ENCODE assay signal across 10 cellular contexts in the genomic region with DNA sequence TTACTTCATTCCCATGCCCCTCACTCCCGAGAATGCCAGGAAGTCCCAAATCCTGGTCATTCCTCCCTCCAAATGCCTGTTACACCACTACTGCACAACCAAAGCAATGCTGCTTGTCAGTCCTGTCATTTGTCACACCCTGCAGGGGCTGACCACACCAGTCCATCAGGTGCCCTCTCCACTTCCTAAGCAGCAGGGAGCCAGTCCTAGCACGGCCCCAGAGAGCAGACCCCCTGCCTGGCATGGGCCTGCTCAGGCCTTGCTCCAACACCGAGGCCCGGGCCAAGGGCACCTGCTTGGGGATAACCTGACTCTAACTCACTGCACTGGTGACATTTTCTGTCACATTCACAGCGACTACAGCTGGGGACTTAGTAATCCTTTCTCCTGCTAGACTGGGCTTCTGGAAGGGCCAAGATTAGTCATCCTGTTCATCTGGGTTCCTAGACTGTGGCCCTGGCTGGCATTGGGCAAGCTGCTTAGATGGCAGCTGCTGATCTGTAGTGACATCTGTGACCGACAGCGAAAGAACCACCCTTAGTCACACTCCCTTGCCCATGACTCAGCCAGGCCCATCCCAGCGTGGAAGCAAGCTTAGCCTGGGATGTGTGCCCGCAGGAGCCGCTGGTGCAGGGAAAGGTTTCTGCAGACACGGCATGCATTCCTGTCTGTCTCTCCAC. TPM values are rescaled to one million over a fixed set of nuclear protein-coding genes. Genes with fewer than 3 reads are reported as not detected.
A peak's percentile ranks its signal among the peaks of the same experiment; 100 is the strongest.
DNase-seq lines count a peak whose midpoint lies in the region; ATAC-seq, FAIRE-seq and TF ChIP-seq lines count a peak whose summit lies in the region.
"Had no signal": no experiment of that assay in that cellular context is flagged by ENCODE, and none has a peak within 500 bp of the region (broad histone marks: within the 10 kb centered on the region; RNA-seq: fewer than 3 reads in every experiment).

No MANE protein-coding gene starts in this region.

- peak overlapping the region in 2 of 7 donors; percentile 6 to 11 for H3K4me3 Mint-ChIP-seq in CD8-positive, alpha-beta memory T cell
- H3K4me3 Mint-ChIP-seq: activated T-cell treated with anti-CD3 and anti-CD28 coated beads, Interleukin-2, amount 50 U/mL, for 4 hours had no signal

- H3K27ac Mint-ChIP-seq in CD8-positive, alpha-beta memory T cell: peak overlapping the region in 4 of 8 donors; percentile 37 to 77 (median 64)

- DNase-seq in GM12891 (ENCODE audit: insufficient read length, low spot score): no peak
- DNase-seq in NCI-H1694 (lab: John Stamatoyannopoulos, UW): peak; percentile 64
- no peak for DNase-seq in brain microvascular endothelial cell
- peak; percentile 98 for DNase-seq in osteoblast (ENCODE audit: insufficient read length, low spot score, missing footprints)
- DNase-seq in CD8-positive, alpha-beta memory T cell: no peak
- DNase-seq in NCI-H146 treated with DMSO at 0.1 percent for 48 hours (lab: John Stamatoyannopoulos, UW; ENCODE audit: unreplicated experiment): no peak
- no peak for DNase-seq in islet precursor cell
- DNase-seq: activated T-cell treated with anti-CD3 and anti-CD28 coated beads, Interleukin-2, amount 50 U/mL, for 4 hours; T-helper 1 cell had no signal

- in situ Hi-C loops in brain microvascular endothelial cell (cut with HindIII; ENCODE audit: low pct_ligation_motif_present, low sequenced_read_pairs): no loop called here

- peaks cover 0 to 72% (median 9%) of the 10 kb centered on the region in 3 donors for H3K36me3 Mint-ChIP-seq in CD8-positive, alpha-beta memory T cell

- H3K9me3 Mint-ChIP-seq in CD8-positive, alpha-beta memory T cell: no peaks in the 10 kb centered on the region
- H3K9me3 Mint-ChIP-seq: activated T-cell treated with anti-CD3 and anti-CD28 coated beads, Interleukin-2, amount 50 U/mL, for 4 hours had no signal

- no peak overlapping the region for H2AFZ ChIP-seq in osteoblast (ENCODE audit: low read length)

- no peak for ATAC-seq in HG02623 (IDR thresholded peaks at IDR 0.05; ENCODE audit: unreplicated experiment)

- TF ChIP-seq CTCF in brain microvascular endothelial cell (IDR thresholded peaks at IDR 0.05; ENCODE audit: low read depth, low read length, missing control alignments): no peak
- TF ChIP-seq CTCF in osteoblast (IDR thresholded peaks at IDR 0.05; ENCODE audit: extremely low read depth, low read depth, low read length): no peak

- no peak overlapping the region for H3K4me3 ChIP-seq in brain microvascular endothelial cell (ENCODE audit: low read depth, low read length)
- no peak overlapping the region for H3K4me3 ChIP-seq in osteoblast (ENCODE audit: insufficient read depth, low read length)
- H3K4me3 ChIP-seq in CD8-positive, alpha-beta memory T cell (ENCODE audit: low read length): no peak overlapping the region

- peaks cover 15% of the 10 kb centered on the region for H4K20me1 ChIP-seq in osteoblast (ENCODE audit: insufficient read depth, low read length)

- peaks cover 0 to 1% of the 10 kb centered on the region in 2 donors for H3K27me3 Mint-ChIP-seq in CD8-positive, alpha-beta memory T cell

- FAIRE-seq in GM12891 (lab: Jason Lieb, UNC): no peak

- CTCF ChIA-PET in CD8-positive, alpha-beta memory T cell (lab: Charles Lee): no interaction called here

- POLR2A ChIA-PET in CD8-positive, alpha-beta memory T cell (lab: Charles Lee): no interaction called here

- TF ChIP-seq POLR2A in GM12891 (IDR thresholded peaks at IDR 0.05; ENCODE audit: low read depth, low read length): peak; percentile 38; the same call in 1 of the 2 replicates

- peak overlapping the region; percentile 29 for H3K27ac ChIP-seq in brain microvascular endothelial cell
- H3K27ac ChIP-seq in osteoblast (ENCODE audit: low read depth, low read length): peak overlapping the region; percentile 39
- no peak overlapping the region for H3K27ac ChIP-seq in CD8-positive, alpha-beta memory T cell (ENCODE audit: low read depth, low read length)

- peaks cover 40% of the 10 kb centered on the region for H3K4me1 ChIP-seq in osteoblast (ENCODE audit: insufficient read depth, low read length)
- peaks cover 17% of the 10 kb centered on the region for H3K4me1 ChIP-seq in CD8-positive, alpha-beta memory T cell (ENCODE audit: insufficient read depth, low read length)

- peak overlapping the region; percentile 31 for H3K4me2 ChIP-seq in osteoblast (ENCODE audit: insufficient read depth, low read length)

- H3K4me1 Mint-ChIP-seq in CD8-positive, alpha-beta memory T cell: peaks cover 23 to 29% (median 27%) of the 10 kb centered on the region in 3 donors

- H3K9me3 ChIP-seq in osteoblast (ENCODE audit: low read depth, low read length): no peaks in the 10 kb centered on the region
- H3K9me3 ChIP-seq in CD8-positive, alpha-beta memory T cell (ENCODE audit: low read length): no peaks in the 10 kb centered on the region

- H3K36me3 ChIP-seq in brain microvascular endothelial cell (replicated peaks) (peaks cover 67% of the 10 kb centered on the region), osteoblast (ENCODE audit: insufficient read depth, low read length) (peaks cover 50% of the 10 kb centered on the region)
- H3K36me3 ChIP-seq in CD8-positive, alpha-beta memory T cell (ENCODE audit: insufficient read depth, low read length): peaks cover 46% of the 10 kb centered on the region

- no peaks in the 10 kb centered on the region for H3K27me3 ChIP-seq in brain microvascular endothelial cell (replicated peaks)
- no peaks in the 10 kb centered on the region for H3K27me3 ChIP-seq in osteoblast (ENCODE audit: insufficient read depth, low read length)
- no peaks in the 10 kb centered on the region for H3K27me3 ChIP-seq in CD8-positive, alpha-beta memory T cell (ENCODE audit: insufficient read depth, low read length, poor library complexity, severe bottlenecking)

- peaks cover 56% of the 10 kb centered on the region for H3K79me2 ChIP-seq in osteoblast (ENCODE audit: insufficient read depth, low read length)

TF ChIP-seq in GM12891, 5 proteins besides CTCF, POLR2A, EP300 and RAD21:
- TF ChIP-seq POLR2AphosphoS5 (IDR thresholded peaks at IDR 0.05; ENCODE audit: low read depth, low read length) (peak; percentile 41), POU2F2 (IDR thresholded peaks at IDR 0.05; ENCODE audit: low read depth, low read length) (no peak), TAF1 (IDR thresholded peaks at IDR 0.05; ENCODE audit: low read depth, low read length) (no peak), PAX5 (IDR thresholded peaks at IDR 0.05; ENCODE audit: insufficient read depth, low read length, severe bottlenecking) (no peak), SPI1 (IDR thresholded peaks at IDR 0.05; ENCODE audit: low read depth, low read length) (no peak)

RNA-seq across cellular contexts. Expression of gene ALYREF, which starts 5.4 kb away (rescaled TPM):
- 112 TPM for polyA plus RNA-seq in GM12891 (2012; ENCODE audit: low read depth, missing spikeins)
- 58.0 and 60.1 TPM in 2 replicates for total RNA-seq in osteoblast
- total RNA-seq in CD8-positive, alpha-beta memory T cell: 100 to 1,000 TPM; 326 to 337 TPM
- 60.4 TPM for polyA plus RNA-seq in CD8-positive, alpha-beta memory T cell

RNA-seq across cellular contexts. Expression of gene ANAPC11, which starts 5.5 kb away (rescaled TPM):
- 183 TPM for polyA plus RNA-seq in GM12891 (2012; ENCODE audit: low read depth, missing spikeins)
- total RNA-seq in osteoblast: 105 and 123 TPM in 2 replicates
- total RNA-seq in CD8-positive, alpha-beta memory T cell: 100 to 1,000 TPM; 146 to 149 TPM
- 287 TPM for polyA plus RNA-seq in CD8-positive, alpha-beta memory T cell

RNA-seq across cellular contexts. Expression of gene ARHGDIA, which starts 14.9 kb away (rescaled TPM):
- 203 TPM for polyA plus RNA-seq in GM12891 (2012; ENCODE audit: low read depth, missing spikeins)
- total RNA-seq in osteoblast: 120 and 133 TPM in 2 replicates
- total RNA-seq in CD8-positive, alpha-beta memory T cell: 100 to 1,000 TPM; 662 to 677 TPM
- polyA plus RNA-seq in CD8-positive, alpha-beta memory T cell: 237 TPM

RNA-seq across cellular contexts. Expression of gene NPB, which starts 16.0 kb away (rescaled TPM):
- not detected for polyA plus RNA-seq in GM12891 (2012; ENCODE audit: low read depth, missing spikeins)
- total RNA-seq in osteoblast: under 0.01 TPM in 1 of 2 replicates, not detected in the other
- total RNA-seq in CD8-positive, alpha-beta memory T cell: under 1 TPM; 0.57 to 0.62 TPM
- not detected for polyA plus RNA-seq in CD8-positive, alpha-beta memory T cell

RNA-seq across cellular contexts. Expression of gene PCYT2, which starts 25.2 kb away (rescaled TPM):
- 20.2 TPM for polyA plus RNA-seq in GM12891 (2012; ENCODE audit: low read depth, missing spikeins)
- total RNA-seq in osteoblast: 61.6 and 67.0 TPM in 2 replicates
- total RNA-seq in CD8-positive, alpha-beta memory T cell: 10 to 100 TPM; 30.3 to 31.6 TPM
- polyA plus RNA-seq in CD8-positive, alpha-beta memory T cell: 35.7 TPM

Comparison
In these comparisons a context has a peak if more than half of its experiments do, and no peak if none do; other contexts are left out.
1. DNase-seq: peak in NCI-H1694 (single experiment) and osteoblast (single experiment); none in GM12891 (single experiment), brain microvascular endothelial cell (single experiment), CD8-positive, alpha-beta memory T cell (0 of 5), NCI-H146 treated with DMSO at 0.1 percent for 48 hours (single experiment) and islet precursor cell (single experiment).